ENCODE assay signal across 8 cellular contexts in genomic region chr2:197310940-197311485, GRCh38. TPM values are rescaled to one million over a fixed set of nuclear protein-coding genes. Genes with fewer than 3 reads are reported as not detected.
A peak's percentile ranks its signal among the peaks of the same experiment; 100 is the strongest.
DNase-seq lines count a peak whose midpoint lies in the region; ATAC-seq, FAIRE-seq and TF ChIP-seq lines count a peak whose summit lies in the region.

No MANE protein-coding gene starts in this region.

- no peak for TF ChIP-seq POLR2A in gastrocnemius medialis (IDR thresholded peaks at IDR 0.05)

- in situ Hi-C loops in Panc1 (cut with HindIII; ENCODE audit: low pct_unique_long_range_greater_than_20kb, low sequenced_read_pairs) (no loop called here), gastrocnemius medialis (cut with MboI; ENCODE audit: low sequenced_read_pairs in 4 of 4) (loop anchor here (5.0 to 25.0 kb wide), 5 partner anchors 116 to 299 kb away; no protein-coding TSS in a partner anchor)

- H3K4me1 ChIP-seq in Panc1 (ENCODE audit: control insufficient read depth, insufficient read depth, low read length) (peaks cover 17% of the 10 kb centered on the region), gastrocnemius medialis (peaks cover 17 to 23% of the 10 kb centered on the region in 2 donors)

- H3K27me3 ChIP-seq in Panc1 (ENCODE audit: control insufficient read depth, insufficient read depth, low read length) (no peaks in the 10 kb centered on the region), gastrocnemius medialis (no peaks in the 10 kb centered on the region)

- POLR2A ChIA-PET in Panc1 (lab: Charles Lee): interaction anchor here (0.6 kb wide), 1 partner anchor 201 kb away, joined by 4 read pairs; no protein-coding TSS in a partner anchor

- no peaks in the 10 kb centered on the region for H3K36me3 ChIP-seq in Panc1 (ENCODE audit: control insufficient read depth, insufficient read depth, low read length)
- H3K36me3 ChIP-seq in gastrocnemius medialis: no peaks in the 10 kb centered on the region

- H3K27ac ChIP-seq in Panc1 (ENCODE audit: low read length) (peak overlapping the region; percentile 58; the same call in 1 of the 2 replicates), gastrocnemius medialis (peak overlapping the region; percentile 50 to 75 (median 68))

- peak; percentile 56 for FAIRE-seq in GM18507 (lab: Jason Lieb, UNC)

- TF ChIP-seq CTCF in Panc1 (IDR thresholded peaks at IDR 0.05) (peak; percentile 23), fibroblast of mammary gland (conservative IDR thresholded peaks at IDR 0.05; ENCODE audit: control insufficient read depth, insufficient read depth, low read depth, low read length) (no peak), gastrocnemius medialis (IDR thresholded peaks at IDR 0.05 in 4 of 5, conservative IDR thresholded peaks at IDR 0.05 in 1 of 5) (no peak)

- intact Hi-C loops in Panc1 (cut with micrococcal nuclease; ENCODE audit: unreplicated experiment) (no loop called here), gastrocnemius medialis (cut with DNase I; ENCODE audit: low total_unique reads) (loop anchor here (1.0 to 5.0 kb wide), 4 partner anchors 38 to 299 kb away; no protein-coding TSS in a partner anchor)

- BruUV-seq in Panc1 (replicated peaks; lab: Mats Ljungman, UMichigan): no TSS peak

- DNase-seq in GM18507 (ENCODE audit: extremely low spot score, insufficient read length, low read depth) (no peak), Panc1 (ENCODE audit: low read depth, low spot score) (no peak), fibroblast of mammary gland (ENCODE audit: low read depth) (no peak), gastrocnemius medialis (no peak), activated gamma-delta T cell (lab: John Stamatoyannopoulos, UW) (no peak)
- DNase-seq in activated effector memory CD4-positive, alpha-beta T cell treated with anti-CD3 and anti-CD28 coated beads, Interleukin-2, amount 50 U/mL, for 16 hours: no peak
- no peak for DNase-seq in stimulated activated CD4-positive, alpha-beta T cell treated with anti-CD3 and anti-CD28 coated beads, Interleukin-4, amount 100 ng/mL, for 24 hours

- no peaks in the 10 kb centered on the region for H3K9me3 ChIP-seq in Panc1 (ENCODE audit: control insufficient read depth, insufficient read depth, low read depth, low read length)
- H3K9me3 ChIP-seq in gastrocnemius medialis: no peaks in the 10 kb centered on the region

- CTCF ChIA-PET in Panc1 (lab: Charles Lee): no interaction called here

- H3K4me3 ChIP-seq in Panc1 (ENCODE audit: low read depth in 2 of 2, low read length in 2 of 2) (peak overlapping the region; percentile 66 to 74), fibroblast of mammary gland (ENCODE audit: control insufficient read depth, low read depth, low read length) (peak overlapping the region; percentile 48), gastrocnemius medialis (peak overlapping the region; percentile 60 to 85 (median 66))

- ATAC-seq in Panc1 (no peak), gastrocnemius medialis (no peak), HG02763 (IDR thresholded peaks at IDR 0.05; ENCODE audit: unreplicated experiment) (no peak)

RNA-seq across cellular contexts. Expression of gene ANKRD44, which starts 0.4 kb away (rescaled TPM):
- total RNA-seq in Panc1 (2021; ENCODE audit: unreplicated experiment) (7.8 TPM), gastrocnemius medialis (1 to 10 TPM; 1.8 to 6.3 (median 3.0) TPM)
- 5.2 TPM for polyA plus RNA-seq in Panc1 (2012; ENCODE audit: insufficient read length)
